2 cellular contexts compared by ENCODE assay signal in genomic region chr14:94665121-94665520, GRCh38.
TF ChIP-seq lines count a peak whose summit lies in the region.

No MANE protein-coding gene starts in this region.

TF ChIP-seq in IMR-90, 13 proteins besides CTCF, POLR2A, EP300 and RAD21 (continued from another document):
- TF ChIP-seq BHLHE40 (IDR thresholded peaks at IDR 0.05; ENCODE audit: low read depth, low read length) = no peak
- no peak for TF ChIP-seq NFE2L2 (IDR thresholded peaks at IDR 0.05; ENCODE audit: low read depth, low read length)
- TF ChIP-seq RCOR1 (IDR thresholded peaks at IDR 0.05; ENCODE audit: insufficient replicate concordance, low read length) = no peak
- no peak for TF ChIP-seq SMC3 (IDR thresholded peaks at IDR 0.05; ENCODE audit: low read depth, low read length)
- TF ChIP-seq USF2 (IDR thresholded peaks at IDR 0.05; ENCODE audit: low read depth, low read length) = no peak
- TF ChIP-seq CEBPB (IDR thresholded peaks at IDR 0.05; ENCODE audit: low read depth, low read length) = peak; percentile 38; the same call in 1 of the 2 replicates
- TF ChIP-seq ELK1 (IDR thresholded peaks at IDR 0.05; ENCODE audit: borderline replicate concordance, low read depth, low read length) = no peak
- no peak for TF ChIP-seq FOS (IDR thresholded peaks at IDR 0.05; ENCODE audit: low read depth, low read length)
- no peak for TF ChIP-seq CHD1 (IDR thresholded peaks at IDR 0.05; ENCODE audit: low read depth, low read length)

TF ChIP-seq in endothelial cell of umbilical vein, 7 proteins besides CTCF, POLR2A, EP300 and RAD21 (continued from another document):
- peak; percentile 29 for TF ChIP-seq FOS (IDR thresholded peaks at IDR 0.05; ENCODE audit: borderline replicate concordance, insufficient read depth, low read length)
- TF ChIP-seq JUN (IDR thresholded peaks at IDR 0.05; ENCODE audit: borderline replicate concordance, insufficient read depth, insufficient read length, low read depth) = no peak
- TF ChIP-seq GATA2 (IDR thresholded peaks at IDR 0.05; ENCODE audit: insufficient read depth, insufficient read length, low read depth, low read length) = peak; percentile 34
- TF ChIP-seq MAX (IDR thresholded peaks at IDR 0.05; ENCODE audit: insufficient read depth, insufficient read length) = no peak
